21 cellular contexts compared by ENCODE assay signal in genomic region chr11:14323118-14323676, GRCh38. TPM values are rescaled to one million over a fixed set of nuclear protein-coding genes. Genes with fewer than 3 reads are reported as not detected.
DNase-seq lines count a peak whose midpoint lies in the region; ATAC-seq, FAIRE-seq and TF ChIP-seq lines count a peak whose summit lies in the region.
"Had no signal": no experiment of that assay in that cellular context is flagged by ENCODE, and none has a peak within 500 bp of the region (broad histone marks: within the 10 kb centered on the region; RNA-seq: fewer than 3 reads in every experiment).

No MANE protein-coding gene starts in this region.

- 91 to 94% (median 93%) methylated on average over 6 of the region's 6 CpGs for WGBS in stomach, 5 donors

- no peaks in the 10 kb centered on the region for H3K27me3 ChIP-seq in CD8-positive, alpha-beta T cell (ENCODE audit: insufficient read depth, low read length)
- no peaks in the 10 kb centered on the region for H3K27me3 ChIP-seq in stomach
- H3K27me3 ChIP-seq: neural progenitor cell, SJCRH30, suprapubic skin had no signal

- no peak for TF ChIP-seq EP300 in stomach (IDR thresholded peaks at IDR 0.05)

- no peaks in the 10 kb centered on the region for H3K36me3 ChIP-seq in CD8-positive, alpha-beta T cell (ENCODE audit: insufficient read depth, low read length)
- no peaks in the 10 kb centered on the region for H3K36me3 ChIP-seq in stomach
- H3K36me3 ChIP-seq: neural progenitor cell, SJCRH30, suprapubic skin had no signal

- TF ChIP-seq CTCF in CD8-positive, alpha-beta T cell (IDR thresholded peaks at IDR 0.05): no peak
- no peak for TF ChIP-seq CTCF in stomach (IDR thresholded peaks at IDR 0.05)

- H3K27ac Mint-ChIP-seq in CD8-positive, alpha-beta T cell: peak overlapping the region; percentile 32
- H3K27ac Mint-ChIP-seq in T-helper 17 cell (peak overlapping the region; percentile 54), memory B cell (peak overlapping the region; percentile 92)
- H3K27ac Mint-ChIP-seq: neural progenitor cell; T-helper 2 cell treated with Interferon-gamma antibody and Interleukin-4, amounts not matched to agents 5 μg/mL and 100 μg/mL, for 36 hours had no signal

- no peak for ATAC-seq in CD8-positive, alpha-beta T cell
- peak; percentile 24 for ATAC-seq in GM18867 (IDR thresholded peaks at IDR 0.05; ENCODE audit: unreplicated experiment)
- ATAC-seq in T-helper 17 cell: no peak
- peak; percentile 14 for ATAC-seq in memory B cell (ENCODE audit: low read depth)
- no peak for ATAC-seq in GM21717 (IDR thresholded peaks at IDR 0.05; ENCODE audit: unreplicated experiment)

- H3K9me3 Mint-ChIP-seq in CD8-positive, alpha-beta T cell: no peaks in the 10 kb centered on the region
- H3K9me3 Mint-ChIP-seq in memory B cell: no peaks in the 10 kb centered on the region
- H3K9me3 Mint-ChIP-seq: neural progenitor cell; T-helper 2 cell treated with Interferon-gamma antibody and Interleukin-4, amounts not matched to agents 5 μg/mL and 100 μg/mL, for 36 hours had no signal

- CTCF ChIA-PET in CD8-positive, alpha-beta T cell (lab: Charles Lee): no interaction called here

- H3K4me1 ChIP-seq in CD8-positive, alpha-beta T cell (ENCODE audit: insufficient read depth, low read length): peaks cover 33% of the 10 kb centered on the region
- H3K4me1 ChIP-seq in stomach: peaks cover 5 to 31% (median 17%) of the 10 kb centered on the region in 4 donors
- H3K4me1 ChIP-seq: suprapubic skin had no signal

- H3K4me1 Mint-ChIP-seq in CD8-positive, alpha-beta T cell (ENCODE audit: low read depth): peaks cover 72% of the 10 kb centered on the region
- H3K4me1 Mint-ChIP-seq in T-helper 17 cell: peaks cover 37% of the 10 kb centered on the region
- peaks cover 42% of the 10 kb centered on the region for H3K4me1 Mint-ChIP-seq in memory B cell

- DNase-seq in CD8-positive, alpha-beta T cell: no peak
- DNase-seq in T-helper 17 cell (no peak), memory B cell (ENCODE audit: low spot score in 2 of 2) (no peak), stomach (no peak), urothelium cell line (ENCODE audit: low spot score) (no peak), cerebellar nuclear complex (lab: John Stamatoyannopoulos, UW) (no peak)
- DNase-seq: ACHN; activated CD4-positive, CD25-positive, alpha-beta regulatory T cell; dorsolateral prefrontal cortex; NCI-H1694 treated with DMSO at 0.1 percent for 48 hours; NCI-H2227 treated with DMSO at 0.1 percent for 48 hours; SJCRH30; stimulated activated CD4-positive, alpha-beta T cell treated with anti-CD3 and anti-CD28 coated beads, Interleukin-4, amount 100 ng/mL, for 4 hours had no signal

- intact Hi-C loops in CD8-positive, alpha-beta T cell (cut with DNase I, micrococcal nuclease): loop anchor here (5.0 kb wide), 1 partner anchor 34 kb away; the partner anchor contains the start of gene RRAS2 (in 2 of the 2)
- intact Hi-C loops in stomach (cut with DNase I; ENCODE audit: low total_unique reads): no loop called here

- H3K27me3 Mint-ChIP-seq in CD8-positive, alpha-beta T cell (ENCODE audit: low read depth): no peaks in the 10 kb centered on the region
- H3K27me3 Mint-ChIP-seq in T-helper 17 cell: no peaks in the 10 kb centered on the region
- H3K27me3 Mint-ChIP-seq in memory B cell: no peaks in the 10 kb centered on the region

- POLR2A ChIA-PET in CD8-positive, alpha-beta T cell (lab: Charles Lee): no interaction called here

- H3K4me3 Mint-ChIP-seq in CD8-positive, alpha-beta T cell: no peak overlapping the region
- H3K4me3 Mint-ChIP-seq in T-helper 17 cell: no peak overlapping the region
- H3K4me3 Mint-ChIP-seq in memory B cell: peak overlapping the region; percentile 80
- H3K4me3 Mint-ChIP-seq: neural progenitor cell; T-helper 2 cell treated with Interferon-gamma antibody and Interleukin-4, amounts not matched to agents 5 μg/mL and 100 μg/mL, for 36 hours had no signal

- FAIRE-seq in urothelium cell line (lab: Jason Lieb, UNC): no peak
- FAIRE-seq: bronchial epithelial cell, H1 had no signal

- no peaks in the 10 kb centered on the region for H3K9me3 ChIP-seq in CD8-positive, alpha-beta T cell (ENCODE audit: low read length)
- H3K9me3 ChIP-seq in T-helper 17 cell (ENCODE audit: control insufficient read depth, low read length, poor library complexity, severe bottlenecking): no peaks in the 10 kb centered on the region
- no peaks in the 10 kb centered on the region for H3K9me3 ChIP-seq in stomach
- H3K9me3 ChIP-seq: SJCRH30, suprapubic skin had no signal

- H3K27ac ChIP-seq in CD8-positive, alpha-beta T cell (ENCODE audit: low read depth, low read length): no peak overlapping the region
- H3K27ac ChIP-seq in stomach: no peak overlapping the region
- H3K27ac ChIP-seq: dorsolateral prefrontal cortex, neural progenitor cell, SJCRH30, suprapubic skin had no signal

- no peak for TF ChIP-seq POLR2A in stomach (IDR thresholded peaks at IDR 0.05)

- H3K4me3 ChIP-seq in CD8-positive, alpha-beta T cell (ENCODE audit: low read depth, low read length): no peak overlapping the region
- H3K4me3 ChIP-seq in stomach: no peak overlapping the region
- H3K4me3 ChIP-seq: dorsolateral prefrontal cortex, neural progenitor cell, SJCRH30, smooth muscle cell, suprapubic skin had no signal

- H3K36me3 Mint-ChIP-seq in CD8-positive, alpha-beta T cell: no peaks in the 10 kb centered on the region
- H3K36me3 Mint-ChIP-seq in T-helper 17 cell (ENCODE audit: low read depth) (no peaks in the 10 kb centered on the region), memory B cell (no peaks in the 10 kb centered on the region)

RNA-seq across cellular contexts. Expression of gene RRAS2, which starts 35.8 kb away (rescaled TPM):
- 10 to 100 TPM; 38.5 to 40.6 TPM for total RNA-seq in CD8-positive, alpha-beta T cell
- total RNA-seq in T-helper 17 cell: 10 to 100 TPM; 19.1 to 26.2 TPM
- total RNA-seq in stomach: 10 to 100 TPM in 3 of 5 donors, 1 to 10 TPM in 2; 1.2 to 65.0 (median 30.4) TPM
- polyA plus RNA-seq in stomach: 10 to 100 TPM; 13.8 to 20.7 (median 18.0) TPM

Comparison
In these comparisons a context has a peak if more than half of its experiments do, and no peak if none do; other contexts are left out.
1. ATAC-seq: peak in GM18867 (single experiment) and memory B cell (single experiment); none in CD8-positive, alpha-beta T cell (single experiment), T-helper 17 cell (single experiment) and GM21717 (single experiment).
2. H3K27ac Mint-ChIP-seq: peak in every context shown above with its lines; median percentile 92 in memory B cell; 54 in T-helper 17 cell; 32 in CD8-positive, alpha-beta T cell.